ENCODE assay signal across 29 cellular contexts in the genomic region with DNA sequence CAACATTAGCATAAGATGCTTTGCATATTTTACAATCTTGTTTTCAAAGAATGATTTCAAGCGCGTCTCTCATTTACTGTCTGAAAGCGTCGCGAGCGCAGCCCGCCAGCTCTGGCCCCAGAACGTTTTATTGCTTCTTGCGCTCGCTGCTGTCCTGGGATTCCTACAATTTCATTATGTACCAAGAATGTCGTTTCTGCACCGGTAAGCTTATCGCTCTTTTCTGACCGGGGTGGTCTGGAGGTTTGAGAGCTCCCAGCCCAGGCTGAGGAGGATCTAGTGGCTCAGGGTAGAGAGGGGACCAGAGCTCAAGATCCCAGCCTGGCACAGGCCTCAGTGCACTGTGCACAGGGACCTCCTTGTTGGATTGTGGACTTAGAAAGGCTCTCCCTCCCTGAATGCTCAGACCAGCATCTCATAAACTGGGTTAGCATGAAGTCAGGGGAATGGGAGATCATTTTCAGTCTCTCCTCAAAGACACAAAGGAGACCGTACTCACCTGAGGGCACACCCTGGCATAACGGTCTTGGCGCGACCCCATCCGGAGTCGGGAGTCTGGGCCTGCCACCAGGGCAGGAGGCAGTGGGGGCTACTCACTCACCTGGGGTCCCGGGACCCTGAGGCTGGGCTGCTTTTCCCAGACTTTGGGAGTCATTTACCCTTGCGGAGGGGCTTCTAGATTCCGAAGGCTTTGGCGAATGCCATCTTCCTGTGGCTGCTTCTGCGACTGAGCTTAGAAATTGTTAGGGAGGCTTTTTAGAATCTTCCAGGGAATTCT.
A peak's percentile ranks its signal among the peaks of the same experiment; 100 is the strongest.
DNase-seq lines count a peak whose midpoint lies in the region; ATAC-seq and TF ChIP-seq lines count a peak whose summit lies in the region.
"Had no signal": no experiment of that assay in that cellular context is flagged by ENCODE, and none has a peak within 500 bp of the region (broad histone marks: within the 10 kb centered on the region; RNA-seq: fewer than 3 reads in every experiment).

No MANE protein-coding gene starts in this region.

- H3K27me3 Mint-ChIP-seq in activated CD4-positive, alpha-beta T cell treated with anti-CD3 and anti-CD28 coated beads, Interleukin-2, amount 10 ng/mL, durations not matched to agents 7 days and 5 days: no peaks in the 10 kb centered on the region

- H3K36me3 Mint-ChIP-seq in activated CD4-positive, alpha-beta T cell treated with anti-CD3 and anti-CD28 coated beads, Interleukin-2, amount 10 ng/mL, durations not matched to agents 7 days and 5 days (ENCODE audit: low read depth): no peaks in the 10 kb centered on the region
- H3K36me3 Mint-ChIP-seq: immature natural killer cell had no signal

- intact Hi-C loops in spleen (cut with DNase I; ENCODE audit: low total_unique reads): no loop called here

- TF ChIP-seq POLR2A in spleen (IDR thresholded peaks at IDR 0.05): no peak

- no peaks in the 10 kb centered on the region for H3K4me1 Mint-ChIP-seq in activated CD4-positive, alpha-beta T cell treated with anti-CD3 and anti-CD28 coated beads, Interleukin-2, amount 10 ng/mL, durations not matched to agents 7 days and 5 days
- H3K4me1 Mint-ChIP-seq: immature natural killer cell had no signal

- CTCF ChIA-PET in activated CD4-positive, alpha-beta T cell treated with anti-CD3 and anti-CD28 coated beads, Interleukin-2, amount 10 ng/mL, durations not matched to agents 7 days and 5 days (lab: Charles Lee): no interaction called here

- no peak overlapping the region for H3K27ac Mint-ChIP-seq in activated CD4-positive, alpha-beta T cell treated with anti-CD3 and anti-CD28 coated beads, Interleukin-2, amount 10 ng/mL, durations not matched to agents 7 days and 5 days
- H3K27ac Mint-ChIP-seq: immature natural killer cell, progenitor cell of endocrine pancreas had no signal

- H3K27me3 ChIP-seq in spleen (replicated peaks in 1 of 7): peaks cover 0 to 30% (median 0%) of the 10 kb centered on the region in 7 donors
- H3K27me3 ChIP-seq: BE2C, SJSA1 had no signal

- H3K9me3 ChIP-seq in spleen: no peaks in the 10 kb centered on the region
- H3K9me3 ChIP-seq: A549, BE2C, breast epithelium, esophagus squamous epithelium, gastrocnemius medialis, left ventricle myocardium inferior, mucosa of descending colon, SJSA1 had no signal

- H3K36me3 ChIP-seq in spleen: no peaks in the 10 kb centered on the region
- H3K36me3 ChIP-seq: BE2C, breast epithelium, esophagus squamous epithelium, gastrocnemius medialis, left ventricle myocardium inferior, SJSA1 had no signal

- H3K9me3 Mint-ChIP-seq in activated CD4-positive, alpha-beta T cell treated with anti-CD3 and anti-CD28 coated beads, Interleukin-2, amount 10 ng/mL, durations not matched to agents 7 days and 5 days: no peaks in the 10 kb centered on the region
- H3K9me3 Mint-ChIP-seq: immature natural killer cell had no signal

- 87 to 89% (median 88%) methylated on average over 21 to 25 of the region's 25 CpGs for WGBS in spleen, 5 donors

- no peak for TF ChIP-seq CTCF in spleen (IDR thresholded peaks at IDR 0.05 in 8 of 11, conservative IDR thresholded peaks at IDR 0.05 in 3 of 11)

- no peak overlapping the region for H3K4me3 ChIP-seq in spleen
- H3K4me3 ChIP-seq: A549, breast epithelium, esophagus squamous epithelium, gastrocnemius medialis, GM23248, left ventricle myocardium inferior, mucosa of descending colon, SJSA1 had no signal

- DNase-seq in activated CD8-positive, alpha-beta memory T cell treated with anti-CD3 and anti-CD28 coated beads for 24 hours: peak; percentile 13
- DNase-seq in activated CD8-positive, alpha-beta memory T cell treated with anti-CD3 and anti-CD28 coated beads, Interleukin-2, amount 50 U/mL, for 4 hours: no peak
- peak; percentile 59 for DNase-seq in SK-N-DZ (ENCODE audit: low spot score)
- DNase-seq in left lobe of liver (ENCODE audit: low spot score): peak; percentile 24
- DNase-seq in spleen: peak; percentile 40
- no peak for DNase-seq in NCI-H510A (lab: John Stamatoyannopoulos, UW)
- no peak for DNase-seq in NCI-H1694 treated with DMSO at 0.1 percent for 48 hours (lab: John Stamatoyannopoulos, UW)
- no peak for DNase-seq in activated CD4-positive, alpha-beta T cell treated with anti-CD3 and anti-CD28 coated beads, Interleukin-2, amount 10 ng/mL, durations not matched to agents 7 days and 5 days
- DNase-seq: activated CD4-positive, alpha-beta T cell treated with anti-CD3 and anti-CD28 coated beads for 4 hours; activated gamma-delta T cell treated with Interleukin-2 at 50 U/mL for 16 hours; BE2C; DMS53; esophagus squamous epithelium; gastrocnemius medialis; GDM1; GM23248; hippocampal formation; immature natural killer cell; KBM-7; left ventricle myocardium inferior; NCI-H146; NCI-H2171; NCI-H524 treated with DMSO at 0.1 percent for 48 hours; stimulated activated CD4-positive, alpha-beta T cell treated with anti-CD3 and anti-CD28 coated beads, Interleukin-1b, Interleukin-23, amount 100 ng/mL, for 48 hours had no signal

- no peak for ATAC-seq in left lobe of liver
- ATAC-seq: A549, gastrocnemius medialis, mucosa of descending colon had no signal

- POLR2A ChIA-PET in activated CD4-positive, alpha-beta T cell treated with anti-CD3 and anti-CD28 coated beads, Interleukin-2, amount 10 ng/mL, durations not matched to agents 7 days and 5 days (lab: Charles Lee): no interaction called here

- H3K4me1 ChIP-seq in spleen: peaks cover 0 to under 1% (median 0%) of the 10 kb centered on the region in 6 donors
- H3K4me1 ChIP-seq: A549, BE2C, breast epithelium, esophagus squamous epithelium, gastrocnemius medialis, SJSA1 had no signal

- H3K27ac ChIP-seq in spleen: no peak overlapping the region
- H3K27ac ChIP-seq: A549, breast epithelium, esophagus squamous epithelium, gastrocnemius medialis, GM23248, left ventricle myocardium inferior, SJSA1 had no signal

- no peak overlapping the region for H3K4me3 Mint-ChIP-seq in activated CD4-positive, alpha-beta T cell treated with anti-CD3 and anti-CD28 coated beads, Interleukin-2, amount 10 ng/mL, durations not matched to agents 7 days and 5 days
- H3K4me3 Mint-ChIP-seq: immature natural killer cell had no signal

Comparison
In these comparisons a context has a peak if more than half of its experiments do, and no peak if none do; other contexts are left out.
1. DNase-seq: peak in activated CD8-positive, alpha-beta memory T cell treated with anti-CD3 and anti-CD28 coated beads for 24 hours (single experiment), SK-N-DZ (single experiment), left lobe of liver (single experiment) and spleen (single experiment); none in activated CD8-positive, alpha-beta memory T cell treated with anti-CD3 and anti-CD28 coated beads, Interleukin-2, amount 50 U/mL, for 4 hours (single experiment), NCI-H510A (single experiment), NCI-H1694 treated with DMSO at 0.1 percent for 48 hours (single experiment) and activated CD4-positive, alpha-beta T cell treated with anti-CD3 and anti-CD28 coated beads, Interleukin-2, amount 10 ng/mL, durations not matched to agents 7 days and 5 days (single experiment).